In the genomic region with DNA sequence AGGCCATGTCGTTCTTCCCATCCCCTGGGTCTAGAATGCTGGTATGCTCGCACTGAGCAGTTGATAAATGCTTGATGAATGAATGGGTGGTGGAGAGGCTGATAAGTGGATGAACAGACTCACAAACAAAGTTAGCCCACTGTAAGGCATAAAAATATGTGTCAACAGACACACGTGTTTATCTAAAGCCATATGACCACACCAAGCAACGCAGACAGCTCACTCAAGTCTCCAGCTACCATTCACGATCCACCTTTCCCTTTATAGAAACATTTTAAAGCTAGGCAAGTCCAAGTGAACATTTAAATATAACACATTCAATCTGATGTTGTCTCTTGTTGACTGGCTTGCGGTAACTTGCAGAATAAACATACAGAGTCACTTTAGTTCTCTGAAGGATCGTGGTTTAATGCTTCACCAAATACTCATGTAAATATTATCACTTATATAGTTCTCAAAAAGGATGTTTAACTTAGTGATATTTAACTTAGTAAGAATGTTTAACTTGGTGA, we compare ENCODE assay signal across 14 cellular contexts.
DNase-seq lines count a peak whose midpoint lies in the region; ATAC-seq, FAIRE-seq and TF ChIP-seq lines count a peak whose summit lies in the region.
"Had no signal": no experiment of that assay in that cellular context is flagged by ENCODE, and none has a peak within 500 bp of the region (broad histone marks: within the 10 kb centered on the region; RNA-seq: fewer than 3 reads in every experiment).

No MANE protein-coding gene starts in this region.

- peaks cover 3% of the 10 kb centered on the region for H3K36me3 ChIP-seq in bronchial epithelial cell (ENCODE audit: control insufficient read depth, insufficient read depth, low read length)
- peaks cover 3 to 56% of the 10 kb centered on the region in 2 experiments for H3K36me3 ChIP-seq in mesenchymal stem cell (ENCODE audit: control insufficient read depth in 1 of 2, insufficient read depth in 2 of 2, low read depth in 1 of 2, low read length in 2 of 2)
- H3K36me3 ChIP-seq: prostate gland had no signal

- no peak overlapping the region for H3K14ac ChIP-seq in mesenchymal stem cell (ENCODE audit: low read length in 2 of 2)

- H3K4me1 ChIP-seq in mesenchymal stem cell (ENCODE audit: control insufficient read depth, insufficient read depth, low read depth, low read length) = peaks cover 16% of the 10 kb centered on the region
- H3K4me1 ChIP-seq: prostate gland had no signal

- H3K9me3 ChIP-seq in mesenchymal stem cell (ENCODE audit: control insufficient read depth, low read length) = no peaks in the 10 kb centered on the region
- H3K9me3 ChIP-seq: prostate gland, thoracic aorta had no signal

- no peak overlapping the region for H3K4me3 ChIP-seq in bronchial epithelial cell (ENCODE audit: low read depth, low read length)
- no peak overlapping the region for H3K4me3 ChIP-seq in mesenchymal stem cell (ENCODE audit: insufficient read depth in 1 of 2, low read depth in 1 of 2, low read length in 2 of 2)
- H3K4me3 ChIP-seq: prostate gland, thoracic aorta had no signal

- H2AK5ac ChIP-seq in mesenchymal stem cell (ENCODE audit: low read length, severe bottlenecking) = peak overlapping the region; percentile 75

- H4K91ac ChIP-seq in mesenchymal stem cell (ENCODE audit: low read length) = no peak overlapping the region

- H3K18ac ChIP-seq in mesenchymal stem cell (ENCODE audit: low read depth in 1 of 2, low read length in 2 of 2) = no peak overlapping the region

- H3K27me3 ChIP-seq in bronchial epithelial cell (ENCODE audit: control insufficient read depth, insufficient read depth, low read length) (no peaks in the 10 kb centered on the region), mesenchymal stem cell (ENCODE audit: control insufficient read depth in 1 of 2, insufficient read depth in 1 of 2, low read length in 2 of 2) (no peaks in the 10 kb centered on the region)

- no peak for FAIRE-seq in bronchial epithelial cell (lab: Jason Lieb, UNC)

- no peak overlapping the region for H3K23ac ChIP-seq in mesenchymal stem cell (ENCODE audit: low read length in 2 of 2)

- no peak overlapping the region for H3K4ac ChIP-seq in mesenchymal stem cell (ENCODE audit: low read depth in 1 of 2, low read length in 2 of 2)

- peak overlapping the region; percentile 63 for H2BK5ac ChIP-seq in mesenchymal stem cell (ENCODE audit: low read depth, low read length, poor library complexity, severe bottlenecking)

- H2BK15ac ChIP-seq in mesenchymal stem cell (ENCODE audit: low read depth, poor library complexity, severe bottlenecking) = no peak overlapping the region

- DNase-seq in ACHN (peak; percentile 85), bronchial epithelial cell (ENCODE audit: low read depth) (peak; percentile 80), mesenchymal stem cell (peak; percentile 82), posterior vena cava (ENCODE audit: low spot score) (no peak), Ammon's horn (ENCODE audit: low spot score) (no peak)
- DNase-seq in activated CD8-positive, alpha-beta memory T cell treated with anti-CD3 and anti-CD28 coated beads for 24 hours = no peak
- DNase-seq: activated CD4-positive, alpha-beta T cell treated with anti-CD3 and anti-CD28 coated beads for 4 hours; activated naive CD8-positive, alpha-beta T cell treated with anti-CD3 and anti-CD28 coated beads, Interleukin-2, amount 50 U/mL, for 24 hours; activated T-cell treated with anti-CD3 and anti-CD28 coated beads, Interleukin-2, amount 50 U/mL, for 1 hour; T-cell had no signal

- ATAC-seq in HG02981 (IDR thresholded peaks at IDR 0.05; ENCODE audit: unreplicated experiment) (peak; percentile 60), GM21528 (IDR thresholded peaks at IDR 0.05; ENCODE audit: low FRiP score, unreplicated experiment) (no peak)
- ATAC-seq: activated naive CD8-positive, alpha-beta T cell treated with anti-CD3 and anti-CD28 coated beads, Interleukin-2, amount 50 U/mL, for 24 hours; T-cell had no signal

- H3K9ac ChIP-seq in mesenchymal stem cell (ENCODE audit: low read length) = peak overlapping the region; percentile 87

- intact Hi-C loops in posterior vena cava (cut with DNase I) = no loop called here

- in situ Hi-C loops in ACHN (cut with HindIII; ENCODE audit: low pct_ligation_motif_present, low pct_unique_long_range_greater_than_20kb, low sequenced_read_pairs) = no loop called here

- no peak overlapping the region for H3K4me2 ChIP-seq in mesenchymal stem cell (ENCODE audit: low read length, poor library complexity, severe bottlenecking)

- 63% methylated on average over 3 of the region's 7 CpGs for WGBS in mesenchymal stem cell

- H2BK120ac ChIP-seq in mesenchymal stem cell (ENCODE audit: low read depth, low read length) = no peak overlapping the region

- no peak for TF ChIP-seq CTCF in bronchial epithelial cell (IDR thresholded peaks at IDR 0.05; ENCODE audit: insufficient read depth, low read length, severe bottlenecking)

- H2BK12ac ChIP-seq in mesenchymal stem cell (ENCODE audit: low read length in 2 of 2) = no peak overlapping the region

- peak overlapping the region; percentile 84 for H3K27ac ChIP-seq in mesenchymal stem cell (ENCODE audit: low read length, poor library complexity, severe bottlenecking)
- H3K27ac ChIP-seq: prostate gland, thoracic aorta had no signal

- no peak overlapping the region for H2AFZ ChIP-seq in mesenchymal stem cell (ENCODE audit: low read depth, low read length)

- no peak overlapping the region for H4K8ac ChIP-seq in mesenchymal stem cell (ENCODE audit: low read length)

- H3K79me1 ChIP-seq in mesenchymal stem cell (replicated peaks; ENCODE audit: low read length, poor library complexity, severe bottlenecking) = peaks cover 10% of the 10 kb centered on the region

Comparison
In these comparisons a context has a peak if more than half of its experiments do, and no peak if none do; other contexts are left out.
1. DNase-seq: peak in ACHN (single experiment), bronchial epithelial cell (single experiment) and mesenchymal stem cell (single experiment); none in activated CD8-positive, alpha-beta memory T cell treated with anti-CD3 and anti-CD28 coated beads for 24 hours (single experiment), posterior vena cava (single experiment) and Ammon's horn (single experiment).